1 cellular context compared by ENCODE assay signal in the genomic region with DNA sequence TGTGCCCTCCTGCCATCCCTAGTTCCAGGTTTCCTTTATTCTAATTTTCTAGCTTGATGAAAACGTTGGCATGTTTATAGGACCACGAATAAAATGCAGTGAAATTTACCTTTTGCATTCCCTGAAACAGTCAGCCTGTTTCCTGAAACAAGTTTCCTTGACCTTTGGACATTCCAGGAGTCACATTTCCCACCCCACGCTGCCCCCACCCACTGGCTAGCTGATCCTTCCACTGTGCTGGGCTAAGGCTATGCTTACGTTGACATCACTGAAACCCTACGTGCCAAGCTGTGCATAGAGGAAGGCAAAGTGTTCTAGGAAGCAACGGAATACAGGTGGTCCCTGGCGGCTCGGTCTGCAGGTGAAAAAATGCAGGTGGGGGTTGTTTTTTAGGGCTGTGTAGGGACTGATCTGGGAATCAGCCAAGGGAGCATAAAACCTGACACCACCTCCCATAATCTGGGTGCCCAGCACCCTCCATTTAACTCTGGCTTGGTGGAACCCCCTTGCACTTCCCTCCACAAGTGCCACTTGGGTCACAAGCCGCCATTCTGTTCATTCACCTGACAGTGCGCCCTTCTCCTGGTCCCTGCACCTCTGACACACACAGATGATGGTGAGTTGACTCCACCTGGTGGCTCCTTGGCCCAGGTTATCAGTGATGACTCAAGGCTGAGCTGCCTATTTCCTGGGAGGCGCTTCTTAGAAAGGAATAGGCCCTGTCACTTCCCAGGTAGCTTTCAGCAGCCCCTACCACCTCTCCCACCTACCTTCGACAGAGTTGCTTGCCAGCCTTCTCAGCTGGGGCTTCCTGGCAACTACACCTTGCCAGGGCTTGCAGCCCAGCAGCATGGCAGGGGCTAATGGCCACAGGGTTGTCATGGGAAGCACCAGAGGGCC.
TF ChIP-seq lines count a peak whose summit lies in the region.

No MANE protein-coding gene starts in this region.

TF ChIP-seq in H1, 55 proteins besides CTCF, POLR2A, EP300 and RAD21 (continued from another document):
- TF ChIP-seq, protein P1, sequence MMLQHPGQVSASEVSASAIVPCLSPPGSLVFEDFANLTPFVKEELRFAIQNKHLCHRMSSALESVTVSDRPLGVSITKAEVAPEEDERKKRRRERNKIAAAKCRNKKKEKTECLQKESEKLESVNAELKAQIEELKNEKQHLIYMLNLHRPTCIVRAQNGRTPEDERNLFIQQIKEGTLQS (IDR thresholded peaks at IDR 0.05; ENCODE audit: insufficient read depth, low read depth, low read length): 0 out of 2 replicates have a peak, but pooled peaks have one; percentile 30
- TF ChIP-seq, protein P2, sequence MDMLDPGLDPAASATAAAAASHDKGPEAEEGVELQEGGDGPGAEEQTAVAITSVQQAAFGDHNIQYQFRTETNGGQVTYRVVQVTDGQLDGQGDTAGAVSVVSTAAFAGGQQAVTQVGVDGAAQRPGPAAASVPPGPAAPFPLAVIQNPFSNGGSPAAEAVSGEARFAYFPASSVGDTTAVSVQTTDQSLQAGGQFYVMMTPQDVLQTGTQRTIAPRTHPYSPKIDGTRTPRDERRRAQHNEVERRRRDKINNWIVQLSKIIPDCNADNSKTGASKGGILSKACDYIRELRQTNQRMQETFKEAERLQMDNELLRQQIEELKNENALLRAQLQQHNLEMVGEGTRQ (IDR thresholded peaks at IDR 0.05; ENCODE audit: low read length): no peak
- no peak for TF ChIP-seq SRF (IDR thresholded peaks at IDR 0.05; ENCODE audit: low read depth, low read length)
